Comparison of ENCODE assay signal across 8 cellular contexts in the genomic region with DNA sequence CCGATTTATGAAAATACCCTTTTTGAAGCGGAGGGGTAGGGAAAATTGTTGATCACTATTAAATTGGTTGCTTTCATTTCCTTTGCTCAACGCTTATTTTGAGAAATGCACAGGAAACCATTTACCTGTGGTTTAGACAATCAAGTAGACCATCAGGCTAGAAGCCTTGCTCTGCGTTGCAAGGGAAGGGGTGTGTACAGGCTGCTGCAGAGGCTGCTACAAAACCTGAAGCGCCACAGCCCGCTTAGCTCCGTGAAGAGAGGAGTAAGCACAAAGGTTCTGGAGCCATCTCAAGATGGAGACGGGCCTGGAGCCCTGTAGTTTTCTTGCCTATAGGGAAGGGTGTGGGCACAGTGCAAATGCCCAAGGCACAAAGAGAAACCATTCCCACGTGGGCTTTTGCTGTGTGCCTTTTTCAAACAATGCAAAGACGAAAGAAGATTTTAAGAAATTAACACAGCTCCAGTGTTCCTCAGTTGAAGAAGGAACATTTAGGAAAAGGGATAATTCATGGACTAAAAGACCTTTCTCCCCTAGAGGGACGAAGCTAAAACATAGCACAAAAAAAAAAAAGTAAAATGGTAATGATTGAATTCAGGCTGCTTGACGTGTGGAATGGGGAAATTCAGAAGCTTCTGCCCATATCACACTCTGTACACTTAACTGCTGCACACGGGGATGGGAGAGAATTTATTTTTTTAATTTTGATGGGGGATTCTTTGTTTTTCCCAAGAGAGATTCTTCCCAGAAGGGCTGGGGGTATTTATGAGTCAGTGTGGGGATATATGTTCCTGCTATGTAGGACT. TPM values are rescaled to one million over a fixed set of nuclear protein-coding genes. Genes with fewer than 3 reads are reported as not detected.
DNase-seq lines count a peak whose midpoint lies in the region; ATAC-seq, FAIRE-seq and TF ChIP-seq lines count a peak whose summit lies in the region.

No MANE protein-coding gene starts in this region.

- FAIRE-seq in endothelial cell of umbilical vein (lab: Jason Lieb, UNC): peak; percentile 73

- CTCF ChIA-PET in endothelial cell of umbilical vein (lab: Charles Lee): interaction anchor here (0.7 to 4.2 kb wide), 11 partner anchors 32 to 668 kb away, joined by 3 to 64 read pairs (median 4); no protein-coding TSS in a partner anchor
- CTCF ChIA-PET in naive thymus-derived CD4-positive, alpha-beta T cell (lab: Charles Lee): interaction anchor here (0.7 to 4.0 kb wide), 19 partner anchors 22 to 510 kb away, joined by 3 to 36 read pairs (median 5); no protein-coding TSS in a partner anchor

- TF ChIP-seq POLR2A in GM18505 (IDR thresholded peaks at IDR 0.05; ENCODE audit: borderline replicate concordance, extremely low read depth, insufficient read depth, insufficient read length): no peak
- peak; percentile 34 for TF ChIP-seq POLR2A in endothelial cell of umbilical vein (IDR thresholded peaks at IDR 0.05; ENCODE audit: low read depth, low read length)
- TF ChIP-seq POLR2A in uterus (IDR thresholded peaks at IDR 0.05): no peak

- no peaks in the 10 kb centered on the region for H4K20me1 ChIP-seq in endothelial cell of umbilical vein (replicated peaks; ENCODE audit: control insufficient read depth, extremely low read depth, insufficient read depth, low read length)

- peak overlapping the region; percentile 92 to 100 (median 98) for H3K27ac Mint-ChIP-seq in naive thymus-derived CD4-positive, alpha-beta T cell

- peak; percentile 59 for DNase-seq in NCI-H2227 (lab: John Stamatoyannopoulos, UW; ENCODE audit: unreplicated experiment)
- DNase-seq in activated CD8-positive, alpha-beta memory T cell treated with anti-CD3 and anti-CD28 coated beads for 24 hours: peak; percentile 83
- peak; percentile 82 for DNase-seq in endothelial cell of umbilical vein (ENCODE audit: low read depth, low spot score)
- peak in 8 of 9 donors; percentile 50 to 88 (median 81) for DNase-seq in naive thymus-derived CD4-positive, alpha-beta T cell
- peak; percentile 37 to 61 for DNase-seq in uterus
- no peak for DNase-seq in NCI-H345 treated with DMSO at 0.1 percent for 48 hours (lab: John Stamatoyannopoulos, UW; ENCODE audit: unreplicated experiment)

- peaks cover 31% of the 10 kb centered on the region for H3K79me2 ChIP-seq in endothelial cell of umbilical vein (ENCODE audit: control insufficient read depth, insufficient read depth, low read length)

- H3K4me3 Mint-ChIP-seq in naive thymus-derived CD4-positive, alpha-beta T cell: peak overlapping the region; percentile 92 to 99 (median 96)

- peak overlapping the region in 2 of 3 experiments; percentile 8 to 96 for H3K4me3 ChIP-seq in endothelial cell of umbilical vein (replicated peaks in 1 of 3; ENCODE audit: insufficient read depth in 1 of 3, low read depth in 1 of 3, low read length in 3 of 3)
- H3K4me3 ChIP-seq in naive thymus-derived CD4-positive, alpha-beta T cell (ENCODE audit: low read length): peak overlapping the region; percentile 57
- H3K4me3 ChIP-seq in uterus: peak overlapping the region; percentile 50 to 73

- H3K27me3 Mint-ChIP-seq in naive thymus-derived CD4-positive, alpha-beta T cell: peaks cover 0 to 8% (median 0%) of the 10 kb centered on the region in 5 donors

- H3K9ac ChIP-seq in endothelial cell of umbilical vein (replicated peaks; ENCODE audit: extremely low read depth, insufficient read depth, low read length): peak overlapping the region; percentile 100

- ATAC-seq in GM18505 (IDR thresholded peaks at IDR 0.05; ENCODE audit: unreplicated experiment) (peak; percentile 49), HG02610 (IDR thresholded peaks at IDR 0.05; ENCODE audit: unreplicated experiment) (peak; percentile 45)
- ATAC-seq in naive thymus-derived CD4-positive, alpha-beta T cell: peak; percentile 75

- POLR2A ChIA-PET in endothelial cell of umbilical vein (lab: Charles Lee): interaction anchor here (0.6 to 3.2 kb wide), 25 partner anchors 8 to 510 kb away, joined by 3 to 23 read pairs (median 6); no protein-coding TSS in a partner anchor
- POLR2A ChIA-PET in naive thymus-derived CD4-positive, alpha-beta T cell (lab: Charles Lee): interaction anchor here (0.6 to 24.0 kb wide), 22 partner anchors 8 to 757 kb away, joined by 3 to 1322 read pairs (median 8); partner anchors contain the start of gene FAM9C

- TF ChIP-seq CTCF in endothelial cell of umbilical vein (IDR thresholded peaks at IDR 0.05; ENCODE audit: extremely low read depth in 1 of 2, insufficient read depth in 1 of 2, low read depth in 1 of 2, low read length in 2 of 2) (no peak), uterus (IDR thresholded peaks at IDR 0.05) (no peak)

- dilution Hi-C loops in endothelial cell of umbilical vein (cut with MboI; ENCODE audit: extremely low pct_ligation_motif_present, low sequenced_read_pairs): no loop called here

- intact Hi-C loops in endothelial cell of umbilical vein (cut with micrococcal nuclease): loop anchor here (1.0 to 2.0 kb wide), 15 partner anchors 32 to 510 kb away; no protein-coding TSS in a partner anchor
- intact Hi-C loops in naive thymus-derived CD4-positive, alpha-beta T cell (cut with micrococcal nuclease): loop anchor here (1.0 to 5.0 kb wide), 8 partner anchors 22 to 174 kb away; no protein-coding TSS in a partner anchor
- intact Hi-C loops in uterus (cut with DNase I; ENCODE audit: low total_unique reads): loop anchor here (10.0 kb wide), 1 partner anchor 126 kb away; no protein-coding TSS in a partner anchor

- no TSS peak for BruUV-seq in endothelial cell of umbilical vein (replicated peaks; lab: Mats Ljungman, UMichigan)

- H3K9me3 Mint-ChIP-seq in naive thymus-derived CD4-positive, alpha-beta T cell: peaks cover 0 to 34% (median 0%) of the 10 kb centered on the region in 11 donors

- H3K4me1 ChIP-seq in endothelial cell of umbilical vein (ENCODE audit: control insufficient read depth, extremely low read depth, insufficient read depth, low read length) (peaks cover 18% of the 10 kb centered on the region), uterus (no peaks in the 10 kb centered on the region)
- peaks cover 35 to 43% of the 10 kb centered on the region in 2 donors for H3K4me1 ChIP-seq in naive thymus-derived CD4-positive, alpha-beta T cell (ENCODE audit: control insufficient read depth in 2 of 2, insufficient read depth in 2 of 2, low read length in 2 of 2)

- H3K27ac ChIP-seq in endothelial cell of umbilical vein (ENCODE audit: insufficient read depth, low read depth, low read length) (peak overlapping the region; percentile 88), uterus (peak overlapping the region; percentile 97)
- H3K27ac ChIP-seq in naive thymus-derived CD4-positive, alpha-beta T cell (ENCODE audit: low read depth, low read length): peak overlapping the region; percentile 93

- H2AFZ ChIP-seq in endothelial cell of umbilical vein (ENCODE audit: low read depth, low read length): no peak overlapping the region

- H3K9me3 ChIP-seq in endothelial cell of umbilical vein (replicated peaks; ENCODE audit: control insufficient read depth, insufficient read depth, low read length) (no peaks in the 10 kb centered on the region), uterus (no peaks in the 10 kb centered on the region)
- H3K9me3 ChIP-seq in naive thymus-derived CD4-positive, alpha-beta T cell (ENCODE audit: control insufficient read depth in 2 of 3, low read length in 3 of 3): no peaks in the 10 kb centered on the region

- no peaks in the 10 kb centered on the region for H3K27me3 ChIP-seq in endothelial cell of umbilical vein (ENCODE audit: control insufficient read depth in 2 of 2, insufficient read depth in 2 of 2, low read length in 2 of 2)
- no peaks in the 10 kb centered on the region for H3K27me3 ChIP-seq in naive thymus-derived CD4-positive, alpha-beta T cell (ENCODE audit: control insufficient read depth in 2 of 2, insufficient read depth in 2 of 2, low read length in 2 of 2)
- H3K27me3 ChIP-seq in uterus: no peaks in the 10 kb centered on the region

- H3K36me3 ChIP-seq in endothelial cell of umbilical vein (ENCODE audit: control insufficient read depth in 2 of 2, extremely low read depth in 1 of 2, insufficient read depth in 2 of 2, low read length in 2 of 2): peaks cover 0 to 2% of the 10 kb centered on the region in 2 experiments
- peaks cover 11 to 22% (median 20%) of the 10 kb centered on the region in 3 experiments for H3K36me3 ChIP-seq in naive thymus-derived CD4-positive, alpha-beta T cell (ENCODE audit: control insufficient read depth in 2 of 3, insufficient read depth in 3 of 3, low read length in 3 of 3)
- no peaks in the 10 kb centered on the region for H3K36me3 ChIP-seq in uterus

- peak overlapping the region; percentile 96 for H3K4me2 ChIP-seq in endothelial cell of umbilical vein (ENCODE audit: insufficient read depth, low read length)

- peaks cover 11 to 50% (median 31%) of the 10 kb centered on the region in 5 donors for H3K36me3 Mint-ChIP-seq in naive thymus-derived CD4-positive, alpha-beta T cell

- H3K4me1 Mint-ChIP-seq in naive thymus-derived CD4-positive, alpha-beta T cell: peaks cover 6 to 68% (median 36%) of the 10 kb centered on the region in 7 donors

- H3K9me1 ChIP-seq in endothelial cell of umbilical vein (replicated peaks; ENCODE audit: control insufficient read depth, extremely low read depth, insufficient read depth, low read length): no peaks in the 10 kb centered on the region

TF ChIP-seq in endothelial cell of umbilical vein, 7 proteins besides CTCF, POLR2A, EP300 and RAD21 (continues in another document):
- TF ChIP-seq GATA2 (IDR thresholded peaks at IDR 0.05; ENCODE audit: insufficient read depth, insufficient read length, low read depth, low read length): peak; percentile 24
- peak; percentile 72 for TF ChIP-seq POLR2AphosphoS5 (IDR thresholded peaks at IDR 0.05; ENCODE audit: insufficient read depth, low read depth, low read length)
- no peak for TF ChIP-seq MYC (IDR thresholded peaks at IDR 0.05; ENCODE audit: low read depth, low read length)
- no peak for TF ChIP-seq EZH2 (IDR thresholded peaks at IDR 0.05; ENCODE audit: borderline replicate concordance, low read depth, low read length, severe bottlenecking)

RNA-seq across cellular contexts. Expression of gene TMSB4X, which starts 3.5 kb away (rescaled TPM):
- 6,742 and 6,858 TPM in 2 replicates for total RNA-seq in endothelial cell of umbilical vein
- 4,136 and 4,540 TPM in 2 replicates for polyA plus RNA-seq in endothelial cell of umbilical vein
- polyA plus RNA-seq in endothelial cell of umbilical vein (2011; cell fraction: cytosol; rRNA removed): 5,392 and 6,117 TPM in 2 replicates
- polyA plus RNA-seq in endothelial cell of umbilical vein (2011; cell fraction: nucleus; rRNA removed): 1,581 and 1,597 TPM in 2 replicates
- 9,118 and 13,019 TPM in 2 replicates for polyA plus RNA-seq in endothelial cell of umbilical vein (2012)
- polyA minus RNA-seq in endothelial cell of umbilical vein: 2,966 and 3,319 TPM in 2 replicates
- 185 TPM for polyA minus RNA-seq in endothelial cell of umbilical vein (2011; cell fraction: cytosol; rRNA and poly(A)+ RNA removed)
- polyA minus RNA-seq in endothelial cell of umbilical vein (2011; cell fraction: nucleus; rRNA and poly(A)+ RNA removed): 736 and 796 TPM in 2 replicates
- over 10,000 TPM in 1 of 5 experiments, 1,000 to 10,000 TPM in 4; 3,911 to 13,454 (median 4,935) TPM for total RNA-seq in naive thymus-derived CD4-positive, alpha-beta T cell
- polyA plus RNA-seq in naive thymus-derived CD4-positive, alpha-beta T cell: over 10,000 TPM; 26,512 to 30,787 TPM
- 1,000 to 10,000 TPM; 2,867 to 6,849 (median 3,091) TPM for total RNA-seq in uterus
